23 cellular contexts compared by ENCODE assay signal in genomic region chr11:10349806-10350205, GRCh38. TPM values are rescaled to one million over a fixed set of nuclear protein-coding genes. Genes with fewer than 3 reads are reported as not detected.
DNase-seq lines count a peak whose midpoint lies in the region; ATAC-seq and TF ChIP-seq lines count a peak whose summit lies in the region.
"Had no signal": no experiment of that assay in that cellular context is flagged by ENCODE, and none has a peak within 500 bp of the region (broad histone marks: within the 10 kb centered on the region; RNA-seq: fewer than 3 reads in every experiment).

No MANE protein-coding gene starts in this region.

- TF ChIP-seq CTCF in PC-9 (conservative IDR thresholded peaks at IDR 0.05): no peak
- TF ChIP-seq CTCF in osteoblast (IDR thresholded peaks at IDR 0.05; ENCODE audit: extremely low read depth, low read depth, low read length): no peak

- WGBS in HUES64: 84% methylated on average over 1 of the region's 1 CpG

- CTCF ChIA-PET in PC-9 (lab: Charles Lee): interaction anchor here (0.6 kb wide), 1 partner anchor 45 kb away, joined by 8 read pairs; the partner anchor contains the start of gene ADM

- no peak for ATAC-seq in activated T-cell treated with anti-CD3 and anti-CD28 coated beads, Interleukin-2, amount 50 U/mL, for 72 hours (replicated peaks in 1 of 2)
- ATAC-seq: activated CD8-positive, alpha-beta T cell treated with anti-CD3 and anti-CD28 coated beads, Interleukin-2, amount 10 ng/mL, durations not matched to agents 7 days and 5 days; activated naive CD4-positive, alpha-beta T cell treated with anti-CD3 and anti-CD28 coated beads, Interleukin-2, amount 50 U/mL, for 72 hours; effector memory CD8-positive, alpha-beta T cell; lower lobe of right lung; stimulated activated effector memory CD8-positive, alpha-beta T cell treated with anti-CD3 and anti-CD28 coated beads, Interleukin-12 subunit alpha, Interleukin-12 subunit beta, amount 100 ng/mL, for 72 hours had no signal

- intact Hi-C loops in PC-9 (cut with micrococcal nuclease; ENCODE audit: unreplicated experiment): loop anchor here (5.0 kb wide), 1 partner anchor 43 kb away; the partner anchor contains the start of gene ADM

- H3K27ac ChIP-seq in HUES64 (ENCODE audit: low read depth, low read length): peak overlapping the region; percentile 99; the same call in 1 of the 2 replicates
- H3K27ac ChIP-seq in PC-9: 0 out of 2 replicates have a peak overlapping the region, but pooled peaks have one; percentile 35
- H3K27ac ChIP-seq in osteoblast (ENCODE audit: low read depth, low read length): peak overlapping the region; percentile 37
- H3K27ac ChIP-seq: lower lobe of right lung had no signal

- H3K4me2 ChIP-seq in PC-9 (peak overlapping the region; percentile 42; the same call in 1 of the 2 replicates), osteoblast (ENCODE audit: insufficient read depth, low read length) (no peak overlapping the region)

- H3K4me3 ChIP-seq in HUES64 (ENCODE audit: low read length) (no peak overlapping the region), PC-9 (no peak overlapping the region), osteoblast (ENCODE audit: insufficient read depth, low read length) (no peak overlapping the region)
- H3K4me3 ChIP-seq: lower lobe of right lung, right atrium auricular region, SJCRH30 had no signal

- H3F3A ChIP-seq in PC-9 (ENCODE audit: insufficient read depth, low read depth): peaks cover 37% of the 10 kb centered on the region

- H3K9me2 ChIP-seq in PC-9 (ENCODE audit: insufficient read depth): no peaks in the 10 kb centered on the region

- no peak overlapping the region for H2AFZ ChIP-seq in PC-9
- H2AFZ ChIP-seq in osteoblast (ENCODE audit: low read length): no peak overlapping the region

- H3K27me3 Mint-ChIP-seq in activated T-cell treated with anti-CD3 and anti-CD28 coated beads, Interleukin-2, amount 50 U/mL, for 72 hours (ENCODE audit: low read depth): peaks cover 11% of the 10 kb centered on the region

- no peaks in the 10 kb centered on the region for H3K4me1 Mint-ChIP-seq in activated T-cell treated with anti-CD3 and anti-CD28 coated beads, Interleukin-2, amount 50 U/mL, for 72 hours (ENCODE audit: low read depth)
- H3K4me1 Mint-ChIP-seq: CD8-positive, alpha-beta memory T cell; immature natural killer cell; stimulated activated effector memory CD8-positive, alpha-beta T cell treated with anti-CD3 and anti-CD28 coated beads, Interleukin-12 subunit alpha, Interleukin-12 subunit beta, amount 100 ng/mL, for 72 hours had no signal

- H3K9me3 Mint-ChIP-seq in activated T-cell treated with anti-CD3 and anti-CD28 coated beads, Interleukin-2, amount 50 U/mL, for 72 hours: no peaks in the 10 kb centered on the region
- H3K9me3 Mint-ChIP-seq: activated B cell treated with CpG ODN at 0.5 μM for 24 hours; activated naive CD4-positive, alpha-beta T cell treated with anti-CD3 and anti-CD28 coated beads, Interleukin-2, amount 50 U/mL, for 72 hours; activated T-cell treated with anti-CD3 and anti-CD28 coated beads, Interleukin-2, amount 50 U/mL, for 24 hours; CD8-positive, alpha-beta memory T cell; effector memory CD8-positive, alpha-beta T cell; immature natural killer cell; stimulated activated effector memory CD8-positive, alpha-beta T cell treated with anti-CD3 and anti-CD28 coated beads, Interleukin-12 subunit alpha, Interleukin-12 subunit beta, amount 100 ng/mL, for 72 hours had no signal

- no peaks in the 10 kb centered on the region for H3K79me2 ChIP-seq in PC-9 (ENCODE audit: low read depth)
- H3K79me2 ChIP-seq in osteoblast (ENCODE audit: insufficient read depth, low read length): no peaks in the 10 kb centered on the region

- H3K9me3 ChIP-seq in HUES64 (ENCODE audit: insufficient read depth, low read depth, low read length): no peaks in the 10 kb centered on the region
- H3K9me3 ChIP-seq in PC-9 (ENCODE audit: insufficient read depth, low read depth): no peaks in the 10 kb centered on the region
- H3K9me3 ChIP-seq in osteoblast (ENCODE audit: low read depth, low read length): no peaks in the 10 kb centered on the region
- H3K9me3 ChIP-seq: lower lobe of right lung, right atrium auricular region had no signal

- H4K20me1 ChIP-seq in PC-9 (ENCODE audit: insufficient read depth) (no peaks in the 10 kb centered on the region), osteoblast (ENCODE audit: insufficient read depth, low read length) (no peaks in the 10 kb centered on the region)

- POLR2A ChIA-PET in PC-9 (lab: Charles Lee; ENCODE audit: unreplicated experiment): interaction anchor here (0.6 kb wide), 2 partner anchors 40 to 612 kb away, joined by 4 to 15 read pairs; no protein-coding TSS in a partner anchor

- H3K36me3 ChIP-seq in HUES64 (ENCODE audit: insufficient read depth, low read length): no peaks in the 10 kb centered on the region
- no peaks in the 10 kb centered on the region for H3K36me3 ChIP-seq in PC-9 (ENCODE audit: low read depth)
- H3K36me3 ChIP-seq in osteoblast (ENCODE audit: insufficient read depth, low read length): no peaks in the 10 kb centered on the region
- H3K36me3 ChIP-seq: lower lobe of right lung, right atrium auricular region, SJCRH30 had no signal

- H3K4me1 ChIP-seq in HUES64 (ENCODE audit: insufficient read depth, low read length): peaks cover 45% of the 10 kb centered on the region
- peaks cover 45% of the 10 kb centered on the region for H3K4me1 ChIP-seq in PC-9 (replicated peaks; ENCODE audit: insufficient read depth)
- H3K4me1 ChIP-seq in osteoblast (ENCODE audit: insufficient read depth, low read length): peaks cover 31% of the 10 kb centered on the region

- H3K9ac ChIP-seq in HUES64 (ENCODE audit: low read depth, low read length): no peak overlapping the region

- DNase-seq in DMS53 treated with DMSO at 0.1 percent for 48 hours (lab: John Stamatoyannopoulos, UW; ENCODE audit: unreplicated experiment): peak; percentile 66
- no peak for DNase-seq in PC-9
- DNase-seq in osteoblast (ENCODE audit: insufficient read length, low spot score, missing footprints): no peak
- DNase-seq in T-helper 2 cell: no peak
- no peak for DNase-seq in activated T-cell treated with anti-CD3 and anti-CD28 coated beads, Interleukin-2, amount 50 U/mL, for 72 hours
- no peak for DNase-seq in Kasumi-1 (lab: John Stamatoyannopoulos, UW)
- DNase-seq: activated B cell treated with CpG ODN at 0.5 μM for 24 hours; activated CD8-positive, alpha-beta T cell treated with anti-CD3 and anti-CD28 coated beads, Interleukin-2, amount 10 ng/mL, durations not matched to agents 7 days and 5 days; activated T-cell treated with anti-CD3 and anti-CD28 coated beads, Interleukin-2, amount 50 U/mL, for 24 hours; CD8-positive, alpha-beta memory T cell; effector memory CD8-positive, alpha-beta T cell; head of caudate nucleus; immature natural killer cell; lower lobe of right lung; NCI-H187 treated with DMSO at 0.1 percent for 48 hours; NCI-H82; stimulated activated CD4-positive, alpha-beta T cell treated with anti-CD3 and anti-CD28 coated beads, Interleukin-15, amount 100 ng/mL, for 24 hours had no signal

- BruUV-seq in PC-9 (replicated peaks; lab: Mats Ljungman, UMichigan): no TSS peak

- peaks cover 6% of the 10 kb centered on the region; the same call in 1 of the 2 replicates for H3K27me3 ChIP-seq in HUES64 (ENCODE audit: insufficient read depth, low read length)
- H3K27me3 ChIP-seq in PC-9 (ENCODE audit: insufficient read depth, low read depth): no peaks in the 10 kb centered on the region
- no peaks in the 10 kb centered on the region for H3K27me3 ChIP-seq in osteoblast (ENCODE audit: insufficient read depth, low read length)
- H3K27me3 ChIP-seq: right atrium auricular region, SJCRH30 had no signal

- H3K4me3 Mint-ChIP-seq in activated T-cell treated with anti-CD3 and anti-CD28 coated beads, Interleukin-2, amount 50 U/mL, for 72 hours: no peak overlapping the region
- H3K4me3 Mint-ChIP-seq: activated B cell treated with CpG ODN at 0.5 μM for 24 hours; activated CD8-positive, alpha-beta T cell treated with anti-CD3 and anti-CD28 coated beads, Interleukin-2, amount 10 ng/mL, durations not matched to agents 7 days and 5 days; activated T-cell treated with anti-CD3 and anti-CD28 coated beads, Interleukin-2, amount 50 U/mL, for 24 hours; brain; CD8-positive, alpha-beta memory T cell; effector memory CD8-positive, alpha-beta T cell; immature natural killer cell; stimulated activated effector memory CD8-positive, alpha-beta T cell treated with anti-CD3 and anti-CD28 coated beads, Interleukin-12 subunit alpha, Interleukin-12 subunit beta, amount 100 ng/mL, for 72 hours had no signal

- no peaks in the 10 kb centered on the region for H3K36me3 Mint-ChIP-seq in activated T-cell treated with anti-CD3 and anti-CD28 coated beads, Interleukin-2, amount 50 U/mL, for 72 hours (ENCODE audit: insufficient read depth in 2 of 2)
- H3K36me3 Mint-ChIP-seq: activated naive CD4-positive, alpha-beta T cell treated with anti-CD3 and anti-CD28 coated beads, Interleukin-2, amount 50 U/mL, for 72 hours; brain; CD8-positive, alpha-beta memory T cell; immature natural killer cell; stimulated activated effector memory CD8-positive, alpha-beta T cell treated with anti-CD3 and anti-CD28 coated beads, Interleukin-12 subunit alpha, Interleukin-12 subunit beta, amount 100 ng/mL, for 72 hours had no signal

- no peak overlapping the region for H3K27ac Mint-ChIP-seq in activated T-cell treated with anti-CD3 and anti-CD28 coated beads, Interleukin-2, amount 50 U/mL, for 72 hours
- H3K27ac Mint-ChIP-seq: activated B cell treated with CpG ODN at 0.5 μM for 24 hours; activated CD8-positive, alpha-beta T cell treated with anti-CD3 and anti-CD28 coated beads, Interleukin-2, amount 10 ng/mL, durations not matched to agents 7 days and 5 days; activated naive CD4-positive, alpha-beta T cell treated with anti-CD3 and anti-CD28 coated beads, Interleukin-2, amount 50 U/mL, for 72 hours; activated T-cell treated with anti-CD3 and anti-CD28 coated beads, Interleukin-2, amount 50 U/mL, for 24 hours; brain; CD8-positive, alpha-beta memory T cell; effector memory CD8-positive, alpha-beta T cell; immature natural killer cell; stimulated activated effector memory CD8-positive, alpha-beta T cell treated with anti-CD3 and anti-CD28 coated beads, Interleukin-12 subunit alpha, Interleukin-12 subunit beta, amount 100 ng/mL, for 72 hours had no signal

RNA-seq across cellular contexts. Expression of gene ADM, which starts 44.9 kb away (rescaled TPM):
- polyA plus RNA-seq in HUES64 (2013, experiment 1 of 2): 69.4 TPM
- 45.3 TPM for polyA plus RNA-seq in HUES64 (2013, experiment 2 of 2)
- 21.9 and 22.5 TPM in 2 replicates for total RNA-seq in PC-9 (2021)
- 240 and 250 TPM in 2 replicates for total RNA-seq in osteoblast
- total RNA-seq in activated T-cell treated with anti-CD3 and anti-CD28 coated beads, Interleukin-2, amount 50 U/mL, for 72 hours: 1 to 10 TPM; 2.0 to 4.6 TPM

RNA-seq across cellular contexts. Expression of gene SBF2, which starts 55.8 kb away (rescaled TPM):
- 17.3 TPM for polyA plus RNA-seq in HUES64 (2013, experiment 1 of 2)
- polyA plus RNA-seq in HUES64 (2013, experiment 2 of 2): 19.6 TPM
- total RNA-seq in PC-9 (2021): 16.4 and 18.6 TPM in 2 replicates
- 61.2 and 71.0 TPM in 2 replicates for total RNA-seq in osteoblast
- 10 to 100 TPM; 13.4 to 28.8 TPM for total RNA-seq in activated T-cell treated with anti-CD3 and anti-CD28 coated beads, Interleukin-2, amount 50 U/mL, for 72 hours

Comparison
In these comparisons a context has a peak if more than half of its experiments do, and no peak if none do; other contexts are left out.
1. H3K27ac ChIP-seq: peak in every context shown above with its lines; median percentile 99 in HUES64; 37 in osteoblast; 35 in PC-9.
2. RNA of gene ADM, which starts 44.9 kb away (total RNA-seq): 240 to 250 TPM in osteoblast; 21.9 to 22.5 TPM in PC-9 and 2.0 to 4.6 TPM in activated T-cell treated with anti-CD3 and anti-CD28 coated beads, Interleukin-2, amount 50 U/mL, for 72 hours; every median in the first group is over 10 times any median in the second.